Comparison of ENCODE assay signal across 1 cellular context in genomic region chr1:46718727-46719622, GRCh38.
TF ChIP-seq lines count a peak whose summit lies in the region.

TSS of gene EFCAB14 (minus strand) at chr1:46719114. CDS start at chr1:46718087, 1,027 bp downstream.

TF ChIP-seq in HepG2, 621 proteins besides CTCF, POLR2A, EP300 and RAD21 (continued from another document and continues in another):
- TF ChIP-seq ATF7-NPFF (CRISPR knock-in tag; IDR thresholded peaks at IDR 0.05; ENCODE audit: low read depth) (peak; percentile 22; the same call in 1 of the 2 replicates), ZNF318 (CRISPR knock-in tag; IDR thresholded peaks at IDR 0.05) (no peak), ZNF20 (CRISPR knock-in tag; IDR thresholded peaks at IDR 0.05) (no peak), ZNF362 (CRISPR knock-in tag; IDR thresholded peaks at IDR 0.05; ENCODE audit: borderline replicate concordance) (no peak), HES4 (CRISPR knock-in tag; IDR thresholded peaks at IDR 0.05; ENCODE audit: borderline replicate concordance) (peak; percentile 34; the same call in 1 of the 2 replicates), FOSL1 (CRISPR knock-in tag; IDR thresholded peaks at IDR 0.05; ENCODE audit: borderline replicate concordance) (no peak), JUND (CRISPR knock-in tag; IDR thresholded peaks at IDR 0.05) (0 out of 2 replicates have a peak, but pooled peaks have one; percentile 13), ZNF431 (CRISPR knock-in tag; IDR thresholded peaks at IDR 0.05; ENCODE audit: borderline replicate concordance, low read depth) (no peak), ZNF354B (CRISPR knock-in tag; IDR thresholded peaks at IDR 0.05) (no peak), NFE2L2 (IDR thresholded peaks at IDR 0.05; ENCODE audit: low read length) (no peak), ZNF577 (CRISPR knock-in tag; IDR thresholded peaks at IDR 0.05; ENCODE audit: borderline replicate concordance, low read depth) (no peak), FLYWCH1 (CRISPR knock-in tag; IDR thresholded peaks at IDR 0.05) (no peak), POLR2AphosphoS5 (IDR thresholded peaks at IDR 0.05; ENCODE audit: low read depth, low read length) (peak; percentile 62), HIVEP1 (CRISPR knock-in tag; IDR thresholded peaks at IDR 0.05) (no peak), SIN3B (IDR thresholded peaks at IDR 0.05; ENCODE audit: low read length) (peak; percentile 17; the same call in 1 of the 2 replicates), IKZF1 (IDR thresholded peaks at IDR 0.05) (no peak), HINFP (CRISPR knock-in tag; IDR thresholded peaks at IDR 0.05; ENCODE audit: low read depth) (0 out of 2 replicates have a peak, but pooled peaks have one; percentile 25), NFKBIZ (CRISPR knock-in tag; IDR thresholded peaks at IDR 0.05) (0 out of 2 replicates have a peak, but pooled peaks have one; percentile 56), PHF5A (CRISPR knock-in tag; IDR thresholded peaks at IDR 0.05; ENCODE audit: low read depth, unreplicated experiment) (no peak), HNRNPK (IDR thresholded peaks at IDR 0.05; ENCODE audit: low read depth, low read length, poor library complexity, severe bottlenecking) (peak; percentile 43), ZNF570 (CRISPR knock-in tag; IDR thresholded peaks at IDR 0.05; ENCODE audit: borderline replicate concordance) (no peak), ZNF264 (CRISPR knock-in tag; IDR thresholded peaks at IDR 0.05) (0 out of 2 replicates have a peak, but pooled peaks have one; percentile 20), PCBP1 (IDR thresholded peaks at IDR 0.05; ENCODE audit: borderline replicate concordance, low read depth, low read length) (0 out of 2 replicates have a peak, but pooled peaks have one; percentile 23), ATAD3A (CRISPR knock-in tag; IDR thresholded peaks at IDR 0.05) (0 out of 2 replicates have a peak, but pooled peaks have one; percentile 32), FOXP4 (CRISPR knock-in tag; IDR thresholded peaks at IDR 0.05) (no peak), KMT2A (CRISPR knock-in tag; IDR thresholded peaks at IDR 0.05) (peak; percentile 98), ZNF329 (CRISPR knock-in tag; IDR thresholded peaks at IDR 0.05; ENCODE audit: low read depth) (no peak), MXD4 (CRISPR knock-in tag; IDR thresholded peaks at IDR 0.05) (peak; percentile 44; the same call in 1 of the 2 replicates), TSC22D2 (CRISPR knock-in tag; IDR thresholded peaks at IDR 0.05; ENCODE audit: borderline replicate concordance) (no peak), UBTF (CRISPR knock-in tag; IDR thresholded peaks at IDR 0.05) (peak; percentile 65; the same call in 1 of the 2 replicates), CREM (IDR thresholded peaks at IDR 0.05) (peak; percentile 86), CREM (CRISPR knock-in tag; IDR thresholded peaks at IDR 0.05) (no peak), CBFB (CRISPR knock-in tag; IDR thresholded peaks at IDR 0.05) (peak; percentile 38; the same call in 1 of the 2 replicates), MLX (CRISPR knock-in tag; IDR thresholded peaks at IDR 0.05) (0 out of 2 replicates have a peak, but pooled peaks have one; percentile 19)
- TF ChIP-seq, protein P1, sequence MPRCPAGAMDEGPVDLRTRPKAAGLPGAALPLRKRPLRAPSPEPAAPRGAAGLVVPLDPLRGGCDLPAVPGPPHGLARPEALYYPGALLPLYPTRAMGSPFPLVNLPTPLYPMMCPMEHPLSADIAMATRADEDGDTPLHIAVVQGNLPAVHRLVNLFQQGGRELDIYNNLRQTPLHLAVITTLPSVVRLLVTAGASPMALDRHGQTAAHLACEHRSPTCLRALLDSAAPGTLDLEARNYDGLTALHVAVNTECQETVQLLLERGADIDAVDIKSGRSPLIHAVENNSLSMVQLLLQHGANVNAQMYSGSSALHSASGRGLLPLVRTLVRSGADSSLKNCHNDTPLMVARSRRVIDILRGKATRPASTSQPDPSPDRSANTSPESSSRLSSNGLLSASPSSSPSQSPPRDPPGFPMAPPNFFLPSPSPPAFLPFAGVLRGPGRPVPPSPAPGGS (CRISPR knock-in tag; IDR thresholded peaks at IDR 0.05) = 0 out of 2 replicates have a peak, but pooled peaks have one; percentile 38
- TF ChIP-seq, protein P2, sequence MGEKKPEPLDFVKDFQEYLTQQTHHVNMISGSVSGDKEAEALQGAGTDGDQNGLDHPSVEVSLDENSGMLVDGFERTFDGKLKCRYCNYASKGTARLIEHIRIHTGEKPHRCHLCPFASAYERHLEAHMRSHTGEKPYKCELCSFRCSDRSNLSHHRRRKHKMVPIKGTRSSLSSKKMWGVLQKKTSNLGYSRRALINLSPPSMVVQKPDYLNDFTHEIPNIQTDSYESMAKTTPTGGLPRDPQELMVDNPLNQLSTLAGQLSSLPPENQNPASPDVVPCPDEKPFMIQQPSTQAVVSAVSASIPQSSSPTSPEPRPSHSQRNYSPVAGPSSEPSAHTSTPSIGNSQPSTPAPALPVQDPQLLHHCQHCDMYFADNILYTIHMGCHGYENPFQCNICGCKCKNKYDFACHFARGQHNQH (CRISPR knock-in tag; IDR thresholded peaks at IDR 0.05) = peak; percentile 40; the same call in 1 of the 2 replicates
- TF ChIP-seq, protein P3, sequence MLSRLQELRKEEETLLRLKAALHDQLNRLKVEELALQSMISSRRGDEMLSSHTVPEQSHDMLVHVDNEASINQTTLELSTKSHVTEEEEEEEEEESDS (CRISPR knock-in tag; IDR thresholded peaks at IDR 0.05; ENCODE audit: borderline replicate concordance) = no peak
- TF ChIP-seq, protein P4, sequence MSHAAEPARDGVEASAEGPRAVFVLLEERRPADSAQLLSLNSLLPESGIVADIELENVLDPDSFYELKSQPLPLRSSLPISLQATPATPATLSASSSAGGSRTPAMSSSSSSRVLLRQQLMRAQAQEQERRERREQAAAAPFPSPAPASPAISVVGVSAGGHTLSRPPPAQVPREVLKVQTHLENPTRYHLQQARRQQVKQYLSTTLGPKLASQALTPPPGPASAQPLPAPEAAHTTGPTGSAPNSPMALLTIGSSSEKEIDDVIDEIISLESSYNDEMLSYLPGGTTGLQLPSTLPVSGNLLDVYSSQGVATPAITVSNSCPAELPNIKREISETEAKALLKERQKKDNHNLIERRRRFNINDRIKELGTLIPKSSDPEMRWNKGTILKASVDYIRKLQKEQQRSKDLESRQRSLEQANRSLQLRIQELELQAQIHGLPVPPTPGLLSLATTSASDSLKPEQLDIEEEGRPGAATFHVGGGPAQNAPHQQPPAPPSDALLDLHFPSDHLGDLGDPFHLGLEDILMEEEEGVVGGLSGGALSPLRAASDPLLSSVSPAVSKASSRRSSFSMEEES (CRISPR knock-in tag; IDR thresholded peaks at IDR 0.05) = 0 out of 2 replicates have a peak, but pooled peaks have one; percentile 44
